Comparison of ENCODE assay signal across 17 cellular contexts in the genomic region with DNA sequence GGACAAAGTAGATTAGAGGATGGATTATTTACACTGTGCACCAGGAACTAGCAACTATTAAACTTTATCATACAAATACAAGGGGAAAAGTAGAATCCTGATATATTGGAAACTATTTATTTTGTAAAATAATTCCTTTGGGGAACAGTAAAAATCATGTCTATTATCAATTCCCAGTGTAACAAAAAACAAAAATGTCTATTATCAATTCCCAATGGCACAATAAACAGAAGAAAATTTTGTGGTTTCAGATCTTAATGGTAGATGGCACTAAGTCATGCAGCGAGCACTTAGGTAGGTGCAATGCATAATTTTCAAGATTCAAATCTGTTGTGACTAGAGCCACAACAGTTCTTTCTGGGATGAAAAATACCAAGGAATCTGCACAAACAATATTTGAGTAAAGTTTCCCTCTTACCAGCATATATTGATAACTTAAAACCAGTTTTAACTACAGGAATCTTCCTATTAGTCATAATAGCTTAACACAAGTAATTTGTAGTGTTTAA. TPM values are rescaled to one million over a fixed set of nuclear protein-coding genes. Genes with fewer than 3 reads are reported as not detected.
A peak's percentile ranks its signal among the peaks of the same experiment; 100 is the strongest.
DNase-seq lines count a peak whose midpoint lies in the region; ATAC-seq and TF ChIP-seq lines count a peak whose summit lies in the region.
"Had no signal": no experiment of that assay in that cellular context is flagged by ENCODE, and none has a peak within 500 bp of the region (broad histone marks: within the 10 kb centered on the region; RNA-seq: fewer than 3 reads in every experiment).

No MANE protein-coding gene starts in this region.

- H3K9me3 ChIP-seq in PC-9 (ENCODE audit: insufficient read depth, low read depth), result no peaks in the 10 kb centered on the region
- H3K9me3 ChIP-seq in mammary epithelial cell (replicated peaks; ENCODE audit: insufficient read depth, low read length), result no peaks in the 10 kb centered on the region
- no peaks in the 10 kb centered on the region for H3K9me3 ChIP-seq in osteoblast (ENCODE audit: low read depth, low read length)
- H3K9me3 ChIP-seq: mucosa of descending colon, right lobe of liver, stomach had no signal

- POLR2A ChIA-PET in PC-9 (lab: Charles Lee; ENCODE audit: unreplicated experiment), result interaction anchor here (0.5 to 0.7 kb wide), 3 partner anchors 37 to 421 kb away, joined by 3 to 9 read pairs (median 7); no protein-coding TSS in a partner anchor

- H3K4me1 ChIP-seq in PC-9 (replicated peaks; ENCODE audit: insufficient read depth) (peaks cover 36% of the 10 kb centered on the region), mammary epithelial cell (ENCODE audit: insufficient read depth, low read length) (peaks cover 17% of the 10 kb centered on the region), osteoblast (ENCODE audit: insufficient read depth, low read length) (peaks cover 23% of the 10 kb centered on the region)
- H3K4me1 ChIP-seq: right lobe of liver had no signal

- H3K27ac ChIP-seq in PC-9 (peak overlapping the region; percentile 76), mammary epithelial cell (ENCODE audit: insufficient read depth, low read depth, low read length) (peak overlapping the region; percentile 60), osteoblast (ENCODE audit: low read depth, low read length) (peak overlapping the region; percentile 81)
- H3K27ac ChIP-seq: HL-60 had no signal

- CTCF ChIA-PET in PC-9 (lab: Charles Lee), result interaction anchor here (0.6 kb wide), 1 partner anchor 205 kb away, joined by 4 read pairs; no protein-coding TSS in a partner anchor
- CTCF ChIA-PET in mammary epithelial cell (lab: Charles Lee; ENCODE audit: low non-redundant PET), result interaction anchor here (0.6 kb wide), 1 partner anchor 22 kb away, joined by 3 read pairs; no protein-coding TSS in a partner anchor

- in situ Hi-C loops in mammary epithelial cell (cut with MboI; ENCODE audit: low sequenced_read_pairs in 2 of 2), result no loop called here

- no peak overlapping the region; the same call in 1 of the 2 replicates for H3K4me3 ChIP-seq in PC-9
- H3K4me3 ChIP-seq in mammary epithelial cell (replicated peaks in 1 of 3; ENCODE audit: insufficient read depth in 1 of 3, low read depth in 2 of 3, low read length in 3 of 3), result no peak overlapping the region
- H3K4me3 ChIP-seq in osteoblast (ENCODE audit: insufficient read depth, low read length), result no peak overlapping the region
- H3K4me3 ChIP-seq: K562, mucosa of descending colon, right lobe of liver, stomach had no signal

- H3K36me3 ChIP-seq in PC-9 (ENCODE audit: low read depth), result no peaks in the 10 kb centered on the region
- H3K36me3 ChIP-seq in mammary epithelial cell (ENCODE audit: insufficient read depth, low read length), result no peaks in the 10 kb centered on the region
- H3K36me3 ChIP-seq in osteoblast (ENCODE audit: insufficient read depth, low read length), result no peaks in the 10 kb centered on the region
- H3K36me3 ChIP-seq: right lobe of liver, stomach had no signal

- DNase-seq in ELR (ENCODE audit: low read depth) (peak; percentile 42), PC-9 (no peak), mammary epithelial cell (no peak), osteoblast (ENCODE audit: insufficient read length, low spot score, missing footprints) (no peak), HK-2 (ENCODE audit: unreplicated experiment) (no peak), activated T-cell treated with anti-CD3 and anti-CD28 coated beads for 4 hours (no peak), NCI-H446 (lab: John Stamatoyannopoulos, UW) (no peak)
- DNase-seq: activated naive CD8-positive, alpha-beta T cell treated with anti-CD3 and anti-CD28 coated beads, Interleukin-2, amount 50 U/mL, for 24 hours; effector memory CD8-positive, alpha-beta T cell; left colon; mucosa of descending colon; right lobe of liver; stimulated activated CD4-positive, alpha-beta T cell treated with anti-CD3 and anti-CD28 coated beads, Interleukin-1b, Interleukin-23, amount 100 ng/mL, for 48 hours; stomach had no signal

- TF ChIP-seq CTCF in PC-9 (conservative IDR thresholded peaks at IDR 0.05), result no peak
- no peak for TF ChIP-seq CTCF in mammary epithelial cell (conservative IDR thresholded peaks at IDR 0.05 in 1 of 2, IDR thresholded peaks at IDR 0.05 in 1 of 2; ENCODE audit: extremely low read depth in 1 of 2, insufficient read depth in 1 of 2, low read depth in 1 of 2, low read length in 2 of 2)
- no peak for TF ChIP-seq CTCF in osteoblast (IDR thresholded peaks at IDR 0.05; ENCODE audit: extremely low read depth, low read depth, low read length)

- BruUV-seq in PC-9 (replicated peaks; lab: Mats Ljungman, UMichigan) (no TSS peak), mammary epithelial cell (replicated peaks; lab: Mats Ljungman, UMichigan) (no TSS peak)

- H3K9me2 ChIP-seq in PC-9 (ENCODE audit: insufficient read depth), result no peaks in the 10 kb centered on the region

- H4K20me1 ChIP-seq in PC-9 (ENCODE audit: insufficient read depth) (no peaks in the 10 kb centered on the region), mammary epithelial cell (ENCODE audit: insufficient read depth, low read length) (no peaks in the 10 kb centered on the region), osteoblast (ENCODE audit: insufficient read depth, low read length) (no peaks in the 10 kb centered on the region)

- intact Hi-C loops in PC-9 (cut with micrococcal nuclease; ENCODE audit: unreplicated experiment) (no loop called here), mammary epithelial cell (cut with micrococcal nuclease) (loop anchor here (2.0 kb wide), 1 partner anchor 14 kb away; a partner anchor contains a TSS)

- dilution Hi-C loops in mammary epithelial cell (cut with HindIII; ENCODE audit: low sequenced_read_pairs), result no loop called here

- peaks cover 29% of the 10 kb centered on the region for H3F3A ChIP-seq in PC-9 (ENCODE audit: insufficient read depth, low read depth)

- no peaks in the 10 kb centered on the region for H3K27me3 ChIP-seq in PC-9 (ENCODE audit: insufficient read depth, low read depth)
- no peaks in the 10 kb centered on the region for H3K27me3 ChIP-seq in mammary epithelial cell (ENCODE audit: insufficient read depth, low read length)
- no peaks in the 10 kb centered on the region for H3K27me3 ChIP-seq in osteoblast (ENCODE audit: insufficient read depth, low read length)
- H3K27me3 ChIP-seq: right lobe of liver, stomach had no signal

- 100% methylated on average over 1 of the region's 1 CpG for WGBS in mammary epithelial cell (ENCODE audit: low coverage, missing lambda C conversion rate)

- H2AFZ ChIP-seq in PC-9 (no peak overlapping the region), mammary epithelial cell (ENCODE audit: low read depth, low read length) (no peak overlapping the region), osteoblast (ENCODE audit: low read length) (no peak overlapping the region)

- H3K4me2 ChIP-seq in PC-9, result peak overlapping the region; percentile 66
- peak overlapping the region; percentile 55 for H3K4me2 ChIP-seq in mammary epithelial cell (ENCODE audit: insufficient read depth, low read depth, low read length)
- peak overlapping the region; percentile 65 for H3K4me2 ChIP-seq in osteoblast (ENCODE audit: insufficient read depth, low read length)

- H3K9ac ChIP-seq in mammary epithelial cell (ENCODE audit: insufficient read depth, low read length), result no peak overlapping the region

- no peak for ATAC-seq in HG03139 (IDR thresholded peaks at IDR 0.05; ENCODE audit: unreplicated experiment)
- ATAC-seq: activated naive CD8-positive, alpha-beta T cell treated with anti-CD3 and anti-CD28 coated beads, Interleukin-2, amount 50 U/mL, for 24 hours; effector memory CD8-positive, alpha-beta T cell; K562; left colon had no signal

- no peaks in the 10 kb centered on the region for H3K79me2 ChIP-seq in PC-9 (ENCODE audit: low read depth)
- H3K79me2 ChIP-seq in mammary epithelial cell (ENCODE audit: insufficient read depth, low read length), result no peaks in the 10 kb centered on the region
- no peaks in the 10 kb centered on the region for H3K79me2 ChIP-seq in osteoblast (ENCODE audit: insufficient read depth, low read length)

RNA-seq across cellular contexts. Expression of a gene that starts 13.7 kb away (rescaled TPM):
- total RNA-seq in PC-9 (2021), result 18.5 and 30.5 TPM in 2 replicates
- 10 to 100 TPM; 30.1 to 34.5 TPM for total RNA-seq in mammary epithelial cell
- polyA plus RNA-seq in mammary epithelial cell, result 21.0 TPM
- polyA minus RNA-seq in mammary epithelial cell, result 82.1 TPM
- 114 TPM in 2 replicates for total RNA-seq in osteoblast
